ENCODE assay signal across 1 cellular context in genomic region chr22:49099496-49100124, GRCh38.
A peak's percentile ranks its signal among the peaks of the same experiment; 100 is the strongest.
TF ChIP-seq lines count a peak whose summit lies in the region.

No MANE protein-coding gene starts in this region.

TF ChIP-seq in HCT116, 20 proteins besides CTCF, POLR2A, EP300 and RAD21 (continued from another document):
- TF ChIP-seq ZBTB33 (IDR thresholded peaks at IDR 0.05; ENCODE audit: extremely low read depth, insufficient replicate concordance, low read length) (no peak), EZH2phosphoT487 (IDR thresholded peaks at IDR 0.05; ENCODE audit: borderline replicate concordance) (no peak), TCF7L2 (IDR thresholded peaks at IDR 0.05; ENCODE audit: borderline replicate concordance, extremely low read depth, insufficient read depth, insufficient read length) (no peak), SP1 (IDR thresholded peaks at IDR 0.05; ENCODE audit: low read depth) (peak; percentile 52), EGR1 (IDR thresholded peaks at IDR 0.05; ENCODE audit: low read depth) (no peak), JUND (IDR thresholded peaks at IDR 0.05) (peak; percentile 79), CEBPB (IDR thresholded peaks at IDR 0.05; ENCODE audit: low read depth) (no peak), ELF1 (IDR thresholded peaks at IDR 0.05; ENCODE audit: borderline replicate concordance, low read depth) (no peak), EZH2 (IDR thresholded peaks at IDR 0.05) (no peak), SIN3A (IDR thresholded peaks at IDR 0.05; ENCODE audit: low read depth) (no peak), ZNF274 (IDR thresholded peaks at IDR 0.05; ENCODE audit: low read depth, low read length) (no peak), ZFX (IDR thresholded peaks at IDR 0.05) (no peak), POLR2AphosphoS5 (IDR thresholded peaks at IDR 0.05; ENCODE audit: low read depth, low read length) (no peak; the same call in 1 of the 2 replicates)
